ENCODE assay signal across 2 cellular contexts in the genomic region with DNA sequence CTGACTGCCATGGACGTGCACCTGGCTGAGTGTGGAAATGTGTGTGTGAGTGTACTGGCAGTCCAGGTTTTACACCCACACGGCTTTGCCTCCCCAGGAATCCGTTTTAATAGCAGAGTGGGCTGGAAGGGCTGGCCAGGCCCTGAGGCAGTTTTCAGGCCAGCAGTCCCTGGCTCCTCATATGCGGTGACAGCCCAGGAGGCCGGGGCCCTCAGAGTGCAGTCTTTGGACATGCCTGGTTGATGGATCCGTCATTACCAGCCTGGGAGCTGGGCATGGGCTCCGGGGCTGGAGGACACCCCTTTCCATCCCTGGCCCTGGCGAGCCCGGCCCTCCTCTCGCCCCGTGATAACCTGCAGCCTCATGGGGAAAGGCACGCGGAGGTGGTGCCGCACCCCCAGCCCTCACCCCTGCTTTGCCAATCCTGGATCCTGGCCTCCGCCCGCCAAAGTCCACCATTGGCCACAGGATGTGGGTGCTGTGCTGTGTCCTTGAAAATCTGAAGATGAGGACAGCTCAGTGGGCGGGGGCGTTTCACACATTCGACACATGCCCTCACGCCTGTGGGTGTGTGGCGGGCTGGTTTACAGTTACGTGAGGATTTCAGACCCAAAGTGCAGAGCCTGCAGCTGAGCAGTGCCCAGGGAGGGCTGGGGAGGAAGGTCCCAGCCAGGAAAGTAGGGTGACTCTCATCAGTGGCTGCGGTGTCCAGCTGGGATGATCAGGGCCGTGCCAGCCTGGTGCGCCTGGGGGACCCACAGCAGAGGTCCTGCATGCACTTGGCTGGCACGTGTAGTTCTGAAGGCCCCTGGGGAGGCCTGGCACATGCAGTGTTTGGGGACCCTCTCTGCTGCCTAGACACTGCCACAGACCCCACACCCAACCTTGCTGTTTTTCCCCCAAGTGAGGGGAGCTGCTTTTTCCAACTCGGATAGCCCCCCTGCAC.
TF ChIP-seq lines count a peak whose summit lies in the region.

No MANE protein-coding gene starts in this region.

TF ChIP-seq in SK-N-SH, 30 proteins besides CTCF, POLR2A, EP300 and RAD21 (continued from another document):
- no peak for TF ChIP-seq EZH2phosphoT487 (IDR thresholded peaks at IDR 0.05; ENCODE audit: borderline replicate concordance, low read depth)
- TF ChIP-seq, protein P1, sequence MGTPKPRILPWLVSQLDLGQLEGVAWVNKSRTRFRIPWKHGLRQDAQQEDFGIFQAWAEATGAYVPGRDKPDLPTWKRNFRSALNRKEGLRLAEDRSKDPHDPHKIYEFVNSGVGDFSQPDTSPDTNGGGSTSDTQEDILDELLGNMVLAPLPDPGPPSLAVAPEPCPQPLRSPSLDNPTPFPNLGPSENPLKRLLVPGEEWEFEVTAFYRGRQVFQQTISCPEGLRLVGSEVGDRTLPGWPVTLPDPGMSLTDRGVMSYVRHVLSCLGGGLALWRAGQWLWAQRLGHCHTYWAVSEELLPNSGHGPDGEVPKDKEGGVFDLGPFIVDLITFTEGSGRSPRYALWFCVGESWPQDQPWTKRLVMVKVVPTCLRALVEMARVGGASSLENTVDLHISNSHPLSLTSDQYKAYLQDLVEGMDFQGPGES (IDR thresholded peaks at IDR 0.05; ENCODE audit: low read depth, low read length) = no peak
- no peak for TF ChIP-seq FOSL2 (IDR thresholded peaks at IDR 0.05; ENCODE audit: borderline replicate concordance, low read depth)
- no peak for TF ChIP-seq GABPA (IDR thresholded peaks at IDR 0.05; ENCODE audit: low read depth)
- TF ChIP-seq MEF2A (IDR thresholded peaks at IDR 0.05; ENCODE audit: borderline replicate concordance, low read depth) = no peak
- TF ChIP-seq USF2 (IDR thresholded peaks at IDR 0.05; ENCODE audit: borderline replicate concordance, low read depth, low read length) = no peak
- TF ChIP-seq, protein P2, sequence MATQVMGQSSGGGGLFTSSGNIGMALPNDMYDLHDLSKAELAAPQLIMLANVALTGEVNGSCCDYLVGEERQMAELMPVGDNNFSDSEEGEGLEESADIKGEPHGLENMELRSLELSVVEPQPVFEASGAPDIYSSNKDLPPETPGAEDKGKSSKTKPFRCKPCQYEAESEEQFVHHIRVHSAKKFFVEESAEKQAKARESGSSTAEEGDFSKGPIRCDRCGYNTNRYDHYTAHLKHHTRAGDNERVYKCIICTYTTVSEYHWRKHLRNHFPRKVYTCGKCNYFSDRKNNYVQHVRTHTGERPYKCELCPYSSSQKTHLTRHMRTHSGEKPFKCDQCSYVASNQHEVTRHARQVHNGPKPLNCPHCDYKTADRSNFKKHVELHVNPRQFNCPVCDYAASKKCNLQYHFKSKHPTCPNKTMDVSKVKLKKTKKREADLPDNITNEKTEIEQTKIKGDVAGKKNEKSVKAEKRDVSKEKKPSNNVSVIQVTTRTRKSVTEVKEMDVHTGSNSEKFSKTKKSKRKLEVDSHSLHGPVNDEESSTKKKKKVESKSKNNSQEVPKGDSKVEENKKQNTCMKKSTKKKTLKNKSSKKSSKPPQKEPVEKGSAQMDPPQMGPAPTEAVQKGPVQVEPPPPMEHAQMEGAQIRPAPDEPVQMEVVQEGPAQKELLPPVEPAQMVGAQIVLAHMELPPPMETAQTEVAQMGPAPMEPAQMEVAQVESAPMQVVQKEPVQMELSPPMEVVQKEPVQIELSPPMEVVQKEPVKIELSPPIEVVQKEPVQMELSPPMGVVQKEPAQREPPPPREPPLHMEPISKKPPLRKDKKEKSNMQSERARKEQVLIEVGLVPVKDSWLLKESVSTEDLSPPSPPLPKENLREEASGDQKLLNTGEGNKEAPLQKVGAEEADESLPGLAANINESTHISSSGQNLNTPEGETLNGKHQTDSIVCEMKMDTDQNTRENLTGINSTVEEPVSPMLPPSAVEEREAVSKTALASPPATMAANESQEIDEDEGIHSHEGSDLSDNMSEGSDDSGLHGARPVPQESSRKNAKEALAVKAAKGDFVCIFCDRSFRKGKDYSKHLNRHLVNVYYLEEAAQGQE (IDR thresholded peaks at IDR 0.05; ENCODE audit: low read depth, low read length) = no peak
- TF ChIP-seq, protein P3, sequence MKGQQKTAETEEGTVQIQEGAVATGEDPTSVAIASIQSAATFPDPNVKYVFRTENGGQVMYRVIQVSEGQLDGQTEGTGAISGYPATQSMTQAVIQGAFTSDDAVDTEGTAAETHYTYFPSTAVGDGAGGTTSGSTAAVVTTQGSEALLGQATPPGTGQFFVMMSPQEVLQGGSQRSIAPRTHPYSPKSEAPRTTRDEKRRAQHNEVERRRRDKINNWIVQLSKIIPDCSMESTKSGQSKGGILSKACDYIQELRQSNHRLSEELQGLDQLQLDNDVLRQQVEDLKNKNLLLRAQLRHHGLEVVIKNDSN (IDR thresholded peaks at IDR 0.05; ENCODE audit: borderline replicate concordance, low read depth) = no peak
- no peak for TF ChIP-seq NFIC (IDR thresholded peaks at IDR 0.05; ENCODE audit: borderline replicate concordance)

TF ChIP-seq in SK-N-SH treated with all-trans-retinoic acid at 6 μM for 48 hours, 23 proteins besides CTCF, POLR2A, EP300 and RAD21:
- TF ChIP-seq TSHZ2 (CRISPR knock-in tag; IDR thresholded peaks at IDR 0.05) (no peak), TOX (CRISPR knock-in tag; IDR thresholded peaks at IDR 0.05; ENCODE audit: borderline replicate concordance) (no peak), ZNF565 (CRISPR knock-in tag; conservative IDR thresholded peaks at IDR 0.05; ENCODE audit: low read depth) (no peak), ZNF8 (CRISPR knock-in tag; IDR thresholded peaks at IDR 0.05) (no peak), BACH2 (CRISPR knock-in tag; IDR thresholded peaks at IDR 0.05; ENCODE audit: borderline replicate concordance) (no peak), RARB (CRISPR knock-in tag; IDR thresholded peaks at IDR 0.05) (no peak), ESRRG (CRISPR knock-in tag; IDR thresholded peaks at IDR 0.05) (no peak), ARNTL (CRISPR knock-in tag; IDR thresholded peaks at IDR 0.05; ENCODE audit: borderline replicate concordance, low read depth) (no peak), GLIS3 (CRISPR knock-in tag; IDR thresholded peaks at IDR 0.05) (no peak), SNAI2 (CRISPR knock-in tag; IDR thresholded peaks at IDR 0.05) (no peak), ZC3H10 (CRISPR knock-in tag; IDR thresholded peaks at IDR 0.05) (no peak), POU6F1 (CRISPR knock-in tag; IDR thresholded peaks at IDR 0.05; ENCODE audit: borderline replicate concordance, low read depth) (no peak), PPARA (CRISPR knock-in tag; IDR thresholded peaks at IDR 0.05; ENCODE audit: borderline replicate concordance) (no peak), ZFP30 (CRISPR knock-in tag; IDR thresholded peaks at IDR 0.05) (no peak), TCF4 (CRISPR knock-in tag; IDR thresholded peaks at IDR 0.05; ENCODE audit: borderline replicate concordance) (no peak), ZNF70 (CRISPR knock-in tag; IDR thresholded peaks at IDR 0.05) (no peak), ZFP3 (CRISPR knock-in tag; IDR thresholded peaks at IDR 0.05) (no peak), CREB5 (CRISPR knock-in tag; IDR thresholded peaks at IDR 0.05; ENCODE audit: low read depth) (no peak), ISL1 (CRISPR knock-in tag; IDR thresholded peaks at IDR 0.05) (no peak)
- TF ChIP-seq, protein P4, sequence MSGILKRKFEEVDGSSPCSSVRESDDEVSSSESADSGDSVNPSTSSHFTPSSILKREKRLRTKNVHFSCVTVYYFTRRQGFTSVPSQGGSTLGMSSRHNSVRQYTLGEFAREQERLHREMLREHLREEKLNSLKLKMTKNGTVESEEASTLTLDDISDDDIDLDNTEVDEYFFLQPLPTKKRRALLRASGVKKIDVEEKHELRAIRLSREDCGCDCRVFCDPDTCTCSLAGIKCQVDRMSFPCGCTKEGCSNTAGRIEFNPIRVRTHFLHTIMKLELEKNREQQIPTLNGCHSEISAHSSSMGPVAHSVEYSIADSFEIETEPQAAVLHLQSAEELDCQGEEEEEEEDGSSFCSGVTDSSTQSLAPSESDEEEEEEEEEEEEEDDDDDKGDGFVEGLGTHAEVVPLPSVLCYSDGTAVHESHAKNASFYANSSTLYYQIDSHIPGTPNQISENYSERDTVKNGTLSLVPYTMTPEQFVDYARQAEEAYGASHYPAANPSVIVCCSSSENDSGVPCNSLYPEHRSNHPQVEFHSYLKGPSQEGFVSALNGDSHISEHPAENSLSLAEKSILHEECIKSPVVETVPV (CRISPR knock-in tag; IDR thresholded peaks at IDR 0.05) = no peak
